21 cellular contexts compared by ENCODE assay signal in genomic region chr10:133310789-133311188, GRCh38. TPM values are rescaled to one million over a fixed set of nuclear protein-coding genes. Genes with fewer than 3 reads are reported as not detected.
"Had no signal": no experiment of that assay in that cellular context is flagged by ENCODE, and none has a peak within 500 bp of the region (broad histone marks: within the 10 kb centered on the region; RNA-seq: fewer than 3 reads in every experiment).

No MANE protein-coding gene starts in this region.

- H3K4me3 Mint-ChIP-seq: activated naive CD8-positive, alpha-beta T cell treated with anti-CD3 and anti-CD28 coated beads for 36 hours; endodermal cell; T-helper 2 cell treated with Interferon-gamma antibody and Interleukin-4, amounts not matched to agents 5 μg/mL and 100 μg/mL, for 36 hours had no signal

- H3K36me3 ChIP-seq: breast epithelium had no signal

- H3K9me3 Mint-ChIP-seq: activated CD4-positive, alpha-beta memory T cell treated with anti-CD3 and anti-CD28 coated beads for 36 hours; activated naive CD8-positive, alpha-beta T cell treated with anti-CD3 and anti-CD28 coated beads for 36 hours; activated T-cell treated with anti-CD3 and anti-CD28 coated beads, Interleukin-2, amount 50 U/mL, for 4 hours; endodermal cell; T-helper 2 cell treated with Interferon-gamma antibody and Interleukin-4, amounts not matched to agents 5 μg/mL and 100 μg/mL, for 36 hours had no signal

- H2AFZ ChIP-seq: hepatocyte had no signal

- H3K9me3 ChIP-seq: breast epithelium, suprapubic skin, upper lobe of right lung had no signal

- H3K4me2 ChIP-seq: hepatocyte had no signal

- H3K27me3 ChIP-seq: breast epithelium, hepatocyte, suprapubic skin, upper lobe of right lung had no signal

- H3K27ac ChIP-seq: breast epithelium, hepatocyte, suprapubic skin, upper lobe of right lung had no signal

- H3K27ac Mint-ChIP-seq: activated CD4-positive, alpha-beta memory T cell treated with anti-CD3 and anti-CD28 coated beads for 36 hours; endodermal cell; T-helper 2 cell treated with Interferon-gamma antibody and Interleukin-4, amounts not matched to agents 5 μg/mL and 100 μg/mL, for 36 hours had no signal

- H3K27me3 Mint-ChIP-seq: activated CD4-positive, alpha-beta memory T cell treated with anti-CD3 and anti-CD28 coated beads for 36 hours; activated naive CD8-positive, alpha-beta T cell treated with anti-CD3 and anti-CD28 coated beads for 36 hours had no signal

- ATAC-seq: activated T-cell treated with anti-CD3 and anti-CD28 coated beads, Interleukin-2, amount 50 U/mL, for 4 hours; sciatic nerve; stimulated activated naive CD8-positive, alpha-beta T cell treated with anti-CD3 and anti-CD28 coated beads, Interleukin-15, Interleukin-2, amounts not matched to agents 100 U/mL and 50 U/mL, for 24 hours; upper lobe of right lung had no signal

- H3K4me3 ChIP-seq: breast epithelium, hepatocyte, suprapubic skin, upper lobe of right lung had no signal

- DNase-seq: activated CD4-positive, alpha-beta memory T cell treated with anti-CD3 and anti-CD28 coated beads for 36 hours; activated effector memory CD4-positive, alpha-beta T cell treated with anti-CD3 and anti-CD28 coated beads, Interleukin-2, amount 50 U/mL, for 16 hours; activated naive CD8-positive, alpha-beta T cell treated with anti-CD3 and anti-CD28 coated beads for 36 hours; activated T-cell treated with anti-CD3 and anti-CD28 coated beads, Interleukin-2, amount 50 U/mL, for 4 hours; endodermal cell; kidney glomerular epithelial cell; stimulated activated CD4-positive, alpha-beta T cell treated with anti-CD3 and anti-CD28 coated beads, Interleukin-12 subunit alpha, Interleukin-12 subunit beta, amount 100 ng/mL, for 4 hours; stimulated activated CD8-positive, alpha-beta memory T cell treated with anti-CD3 and anti-CD28 coated beads, Interleukin-4, amount 100 ng/mL, for 48 hours; stimulated activated naive CD8-positive, alpha-beta T cell treated with anti-CD3 and anti-CD28 coated beads, Interleukin-15, Interleukin-2, amounts not matched to agents 100 U/mL and 50 U/mL, for 24 hours; upper lobe of right lung had no signal

RNA-seq across cellular contexts. Expression of gene CALY, which starts 25.9 kb away (rescaled TPM):
- total RNA-seq: activated CD4-positive, alpha-beta memory T cell treated with anti-CD3 and anti-CD28 coated beads for 36 hours; activated naive CD8-positive, alpha-beta T cell treated with anti-CD3 and anti-CD28 coated beads for 36 hours; activated T-cell treated with anti-CD3 and anti-CD28 coated beads, Interleukin-2, amount 50 U/mL, for 4 hours; dermis microvascular lymphatic vessel endothelial cell; liver; mesenteric fat pad; posterior vena cava; upper lobe of right lung had no signal

RNA-seq across cellular contexts. Expression of gene PRAP1, which starts 36.4 kb away (rescaled TPM):
- total RNA-seq: activated CD4-positive, alpha-beta memory T cell treated with anti-CD3 and anti-CD28 coated beads for 36 hours; activated naive CD8-positive, alpha-beta T cell treated with anti-CD3 and anti-CD28 coated beads for 36 hours; activated T-cell treated with anti-CD3 and anti-CD28 coated beads, Interleukin-2, amount 50 U/mL, for 4 hours; breast epithelium; cerebellum; dermis microvascular lymphatic vessel endothelial cell; endodermal cell; posterior vena cava; upper lobe of right lung had no signal
- polyA plus RNA-seq: esophagus had no signal
